ENCODE assay signal across 37 cellular contexts in the genomic region with DNA sequence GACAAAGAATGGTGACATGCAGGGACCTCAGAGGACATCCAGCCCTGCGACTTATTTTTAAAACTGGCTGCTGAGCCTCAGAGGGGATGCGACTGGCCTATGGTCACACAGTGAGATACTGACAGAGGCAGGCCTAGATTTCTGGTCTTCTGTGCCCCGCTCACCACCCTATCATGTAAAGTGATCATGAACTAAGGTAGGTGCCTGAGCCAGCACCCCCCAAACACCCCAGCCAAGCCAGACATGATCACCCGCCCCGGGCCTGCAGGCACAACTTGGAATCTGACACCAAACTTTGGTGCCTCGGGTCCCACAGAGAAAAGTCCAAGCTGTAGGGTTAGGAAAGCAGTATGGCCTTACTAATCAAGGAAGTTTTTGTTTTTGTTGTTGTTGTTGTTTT. TPM values are rescaled to one million over a fixed set of nuclear protein-coding genes. Genes with fewer than 3 reads are reported as not detected.
"Had no signal": no experiment of that assay in that cellular context is flagged by ENCODE, and none has a peak within 500 bp of the region (broad histone marks: within the 10 kb centered on the region; RNA-seq: fewer than 3 reads in every experiment).

No MANE protein-coding gene starts in this region.

- H3K4me1 ChIP-seq: adrenal gland, foreskin keratinocyte, left lung, sigmoid colon had no signal

- H3K9me3 ChIP-seq: adrenal gland, esophagus muscularis mucosa, heart right ventricle, left lung, mucosa of descending colon, sigmoid colon, suprapubic skin, tibial nerve had no signal

- H3K4me3 ChIP-seq: adrenal gland, esophagus muscularis mucosa, heart right ventricle, left lung, mucosa of descending colon, sigmoid colon, SK-N-MC, smooth muscle cell, suprapubic skin, tibial nerve had no signal

- DNase-seq: activated CD4-positive, alpha-beta T cell treated with anti-CD3 and anti-CD28 coated beads for 4 hours; activated CD4-positive, alpha-beta T cell treated with anti-CD3 and anti-CD28 coated beads, Interleukin-2, amount 50 U/mL, for 4 hours; activated naive CD4-positive, alpha-beta T cell treated with Interleukin-2 at 50 U/mL for 16 hours; activated naive CD8-positive, alpha-beta T cell treated with anti-CD3 and anti-CD28 coated beads for 36 hours; activated T-cell treated with anti-CD3 and anti-CD28 coated beads, Interleukin-2, amount 50 U/mL, for 4 hours; brain microvascular endothelial cell; effector CD4-positive, alpha-beta T cell; foreskin keratinocyte; heart right ventricle; left lung; mucosa of descending colon; sigmoid colon; stimulated activated CD4-positive, alpha-beta T cell treated with anti-CD3 and anti-CD28 coated beads, Interleukin-1b, Interleukin-23, amount 100 ng/mL, for 48 hours; stimulated activated CD4-positive, alpha-beta T cell treated with anti-CD3 and anti-CD28 coated beads, Interleukin-4, amount 100 ng/mL, for 4 hours; stimulated activated naive CD8-positive, alpha-beta T cell treated with anti-CD3 and anti-CD28 coated beads, Interleukin-15, amount 100 ng/mL, for 72 hours; SW 1271; T-helper 9 cell had no signal

- H3K27me3 ChIP-seq: adrenal gland, brain microvascular endothelial cell, esophagus muscularis mucosa, heart right ventricle, left lung, sigmoid colon, suprapubic skin, tibial nerve had no signal

- ATAC-seq: activated T-cell treated with anti-CD3 and anti-CD28 coated beads, Interleukin-2, amount 50 U/mL, for 4 hours; foreskin keratinocyte; heart right ventricle; left lung; mucosa of descending colon; natural killer cell treated with Interleukin-12 subunit alpha and Interleukin-12 subunit beta and Interleukin-15 and Interleukin-18, amount 100 ng/mL, for 72 hours; stimulated activated memory B cell treated with anti-CD40 and anti-IgM and Interleukin-4, amounts not matched to agents 10 μg/mL and 1 μg/mL and 100 μg/mL, for 72 hours; stimulated activated naive CD8-positive, alpha-beta T cell treated with anti-CD3 and anti-CD28 coated beads, Interleukin-15, amount 100 ng/mL, for 72 hours had no signal

- H3K36me3 ChIP-seq: adrenal gland, brain microvascular endothelial cell, esophagus muscularis mucosa, heart right ventricle, left lung, sigmoid colon, suprapubic skin, tibial nerve had no signal

- H3K27ac ChIP-seq: adrenal gland, brain microvascular endothelial cell, esophagus muscularis mucosa, foreskin keratinocyte, left lung, sigmoid colon, SK-N-MC, suprapubic skin, VCaP had no signal

RNA-seq across cellular contexts. Expression of a gene that starts 33.9 kb away (rescaled TPM):
- total RNA-seq: activated naive CD8-positive, alpha-beta T cell treated with anti-CD3 and anti-CD28 coated beads for 36 hours; activated T-cell treated with anti-CD3 and anti-CD28 coated beads, Interleukin-2, amount 50 U/mL, for 4 hours; activated T-helper 2 cell treated with anti-CD3 and anti-CD28 coated beads, Interferon-gamma antibody, Interleukin-2, Interleukin-4, amounts not matched to agents 10 μg/mL and 5 μg/mL and 100 μg/mL, durations not matched to agents 14 hours and 24 hours and 36 hours; astrocyte; chondrocyte; foreskin keratinocyte; glomerular endothelial cell; kidney epithelial cell; lung microvascular endothelial cell; natural killer cell treated with Interleukin-12 subunit alpha and Interleukin-12 subunit beta and Interleukin-15 and Interleukin-18, amount 100 ng/mL, for 72 hours; osteoblast; progenitor cell of endocrine pancreas; renal cortical epithelial cell; sigmoid colon; smooth muscle cell had no signal
- polyA plus RNA-seq: foreskin keratinocyte, smooth muscle cell had no signal

RNA-seq across cellular contexts. Expression of a gene that starts 36.5 kb away (rescaled TPM):
- total RNA-seq: activated T-helper 2 cell treated with anti-CD3 and anti-CD28 coated beads, Interferon-gamma antibody, Interleukin-2, Interleukin-4, amounts not matched to agents 10 μg/mL and 5 μg/mL and 100 μg/mL, durations not matched to agents 14 hours and 24 hours and 36 hours; smooth muscle cell had no signal
- polyA plus RNA-seq: smooth muscle cell had no signal

RNA-seq across cellular contexts. Expression of a gene that starts 51.2 kb away (rescaled TPM):
- total RNA-seq: activated naive CD8-positive, alpha-beta T cell treated with anti-CD3 and anti-CD28 coated beads for 36 hours; activated T-cell treated with anti-CD3 and anti-CD28 coated beads, Interleukin-2, amount 50 U/mL, for 4 hours; activated T-helper 2 cell treated with anti-CD3 and anti-CD28 coated beads, Interferon-gamma antibody, Interleukin-2, Interleukin-4, amounts not matched to agents 10 μg/mL and 5 μg/mL and 100 μg/mL, durations not matched to agents 14 hours and 24 hours and 36 hours; astrocyte; chondrocyte; foreskin keratinocyte; glomerular endothelial cell; kidney epithelial cell; left lung; lung microvascular endothelial cell; mesenteric fat pad; mucosa of descending colon; natural killer cell treated with Interleukin-12 subunit alpha and Interleukin-12 subunit beta and Interleukin-15 and Interleukin-18, amount 100 ng/mL, for 72 hours; osteoblast; progenitor cell of endocrine pancreas; renal cortical epithelial cell; smooth muscle cell; suprapubic skin; ureter had no signal
- polyA plus RNA-seq: foreskin keratinocyte, sigmoid colon, smooth muscle cell had no signal
